Comparison of ENCODE assay signal across 13 cellular contexts in the genomic region with DNA sequence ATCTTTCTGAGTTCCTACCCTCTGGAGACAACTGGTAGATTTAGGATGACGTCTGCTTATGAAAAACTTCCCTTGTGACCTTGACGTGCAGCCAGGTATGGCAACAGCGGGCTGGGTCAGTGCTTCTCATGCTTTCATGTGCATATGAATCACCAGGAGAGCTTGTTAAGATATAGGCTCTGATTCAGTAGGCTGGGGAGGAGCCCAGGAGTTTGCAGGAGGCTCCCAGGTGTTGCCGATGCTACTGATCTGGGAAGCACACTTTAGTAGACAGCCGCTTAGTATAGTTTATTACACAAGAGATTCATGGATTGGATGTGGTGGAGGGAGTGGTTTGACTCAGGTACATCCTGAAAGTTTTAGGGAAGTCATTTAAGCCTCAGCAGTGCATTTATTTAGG. TPM values are rescaled to one million over a fixed set of nuclear protein-coding genes. Genes with fewer than 3 reads are reported as not detected.
DNase-seq lines count a peak whose midpoint lies in the region; ATAC-seq and TF ChIP-seq lines count a peak whose summit lies in the region.
"Had no signal": no experiment of that assay in that cellular context is flagged by ENCODE, and none has a peak within 500 bp of the region (broad histone marks: within the 10 kb centered on the region; RNA-seq: fewer than 3 reads in every experiment).

No MANE protein-coding gene starts in this region.

- CTCF ChIA-PET in MCF 10A (lab: Yijun Ruan, JAX): interaction anchor here (0.6 to 4.8 kb wide), 11 partner anchors 14 to 85 kb away, joined by 3 to 21 read pairs (median 5); a partner anchor contains a TSS

- POLR2A ChIA-PET in MCF 10A (lab: Yijun Ruan, JAX): interaction anchor here (0.9 to 8.1 kb wide), 13 partner anchors 8 to 90 kb away, joined by 3 to 239 read pairs (median 9); a partner anchor contains a TSS

- peak; percentile 89 for DNase-seq in MCF 10A (ENCODE audit: unreplicated experiment)
- DNase-seq in breast epithelium (ENCODE audit: low spot score in 2 of 2): no peak
- peak; percentile 82 for DNase-seq in endodermal cell
- DNase-seq in lung (ENCODE audit: low spot score): no peak
- no peak for DNase-seq in NCI-H1092 treated with DMSO at 0.1 percent for 48 hours (lab: John Stamatoyannopoulos, UW)
- no peak for DNase-seq in NCI-H1436 (lab: John Stamatoyannopoulos, UW)
- DNase-seq: left ventricle myocardium inferior had no signal

- 49 to 59% methylated on average over 5 of the region's 5 CpGs for WGBS in endodermal cell (ENCODE audit: insufficient coverage in 1 of 2, insufficient read length in 1 of 2), 2 experiments
- WGBS in lung, 2 donors: 79 to 82% methylated on average over 5 of the region's 5 CpGs

- no peaks in the 10 kb centered on the region for H3K27me3 Mint-ChIP-seq in MCF 10A (ENCODE audit: insufficient read depth, unreplicated experiment)
- no peaks in the 10 kb centered on the region for H3K27me3 Mint-ChIP-seq in endodermal cell (ENCODE audit: insufficient read depth)
- no peaks in the 10 kb centered on the region for H3K27me3 Mint-ChIP-seq in stimulated activated memory B cell treated with anti-CD40 and anti-IgM and Interleukin-4, amounts not matched to agents 10 μg/mL and 1 μg/mL and 100 μg/mL, for 72 hours

- H3K4me1 Mint-ChIP-seq in MCF 10A (ENCODE audit: insufficient read depth, unreplicated experiment): peaks cover 20% of the 10 kb centered on the region
- H3K4me1 Mint-ChIP-seq in endodermal cell: peaks cover 6% of the 10 kb centered on the region
- no peaks in the 10 kb centered on the region for H3K4me1 Mint-ChIP-seq in stimulated activated memory B cell treated with anti-CD40 and anti-IgM and Interleukin-4, amounts not matched to agents 10 μg/mL and 1 μg/mL and 100 μg/mL, for 72 hours

- H3K36me3 Mint-ChIP-seq in MCF 10A (ENCODE audit: insufficient read depth, unreplicated experiment) (no peaks in the 10 kb centered on the region), endodermal cell (ENCODE audit: low read depth) (peaks cover 14% of the 10 kb centered on the region)
- H3K36me3 Mint-ChIP-seq in stimulated activated memory B cell treated with anti-CD40 and anti-IgM and Interleukin-4, amounts not matched to agents 10 μg/mL and 1 μg/mL and 100 μg/mL, for 72 hours: no peaks in the 10 kb centered on the region

- intact Hi-C loops in MCF 10A (cut with micrococcal nuclease) (loop anchor here (2.0 kb wide), 1 partner anchor 16 kb away; no protein-coding TSS in a partner anchor), breast epithelium (cut with DNase I; ENCODE audit: low total_unique reads) (no loop called here)

- H3K9me3 ChIP-seq in breast epithelium (no peaks in the 10 kb centered on the region), endodermal cell (ENCODE audit: control insufficient read depth, low read length) (no peaks in the 10 kb centered on the region), lung (ENCODE audit: control insufficient read depth in 2 of 2, insufficient read depth in 1 of 2, low read length in 1 of 2) (no peaks in the 10 kb centered on the region)
- H3K9me3 ChIP-seq: Caco-2, left ventricle myocardium inferior had no signal

- no peak for TF ChIP-seq POLR2A in breast epithelium (IDR thresholded peaks at IDR 0.05)

- H3K4me3 Mint-ChIP-seq in MCF 10A (ENCODE audit: unreplicated experiment) (peak overlapping the region; percentile 22), endodermal cell (no peak overlapping the region)
- no peak overlapping the region for H3K4me3 Mint-ChIP-seq in stimulated activated memory B cell treated with anti-CD40 and anti-IgM and Interleukin-4, amounts not matched to agents 10 μg/mL and 1 μg/mL and 100 μg/mL, for 72 hours
- H3K4me3 Mint-ChIP-seq: nephron had no signal

- H3K27ac Mint-ChIP-seq in MCF 10A (ENCODE audit: low read depth, unreplicated experiment) (peak overlapping the region; percentile 74), endodermal cell (no peak overlapping the region)
- H3K27ac Mint-ChIP-seq in stimulated activated memory B cell treated with anti-CD40 and anti-IgM and Interleukin-4, amounts not matched to agents 10 μg/mL and 1 μg/mL and 100 μg/mL, for 72 hours: no peak overlapping the region

- H3K27ac ChIP-seq in breast epithelium (no peak overlapping the region), endodermal cell (ENCODE audit: low read depth, low read length) (no peak overlapping the region), lung (ENCODE audit: low read depth in 1 of 2, low read length in 1 of 2) (no peak overlapping the region)
- H3K27ac ChIP-seq: left ventricle myocardium inferior had no signal

- no TSS peak for BruUV-seq in MCF 10A (replicated peaks; lab: Mats Ljungman, UMichigan)

- ATAC-seq in lung (ENCODE audit: insufficient read depth, low FRiP score) (peak; percentile 60), GM19023 (IDR thresholded peaks at IDR 0.05; ENCODE audit: unreplicated experiment) (no peak)
- ATAC-seq in stimulated activated memory B cell treated with anti-CD40 and anti-IgM and Interleukin-4, amounts not matched to agents 10 μg/mL and 1 μg/mL and 100 μg/mL, for 72 hours: no peak

- H3K9me3 Mint-ChIP-seq in MCF 10A (ENCODE audit: unreplicated experiment): no peaks in the 10 kb centered on the region
- peaks cover 4% of the 10 kb centered on the region for H3K9me3 Mint-ChIP-seq in endodermal cell
- H3K9me3 Mint-ChIP-seq in stimulated activated memory B cell treated with anti-CD40 and anti-IgM and Interleukin-4, amounts not matched to agents 10 μg/mL and 1 μg/mL and 100 μg/mL, for 72 hours: no peaks in the 10 kb centered on the region
- H3K9me3 Mint-ChIP-seq: nephron had no signal

- H3K4me3 ChIP-seq in breast epithelium (no peak overlapping the region), endodermal cell (ENCODE audit: low read length) (no peak overlapping the region), lung (no peak overlapping the region)
- H3K4me3 ChIP-seq: left ventricle myocardium inferior had no signal

- no peak for TF ChIP-seq CTCF in MCF 10A (IDR thresholded peaks at IDR 0.05; ENCODE audit: unreplicated experiment)
- no peak for TF ChIP-seq CTCF in breast epithelium (IDR thresholded peaks at IDR 0.05)
- no peak for TF ChIP-seq CTCF in endodermal cell (conservative IDR thresholded peaks at IDR 0.05)
- no peak for TF ChIP-seq CTCF in lung (IDR thresholded peaks at IDR 0.05; ENCODE audit: control extremely low read depth, extremely low read depth)

- no peaks in the 10 kb centered on the region for H3K4me1 ChIP-seq in breast epithelium
- H3K4me1 ChIP-seq in endodermal cell (ENCODE audit: control insufficient read depth, insufficient read depth, low read length): no peaks in the 10 kb centered on the region
- H3K4me1 ChIP-seq in lung (ENCODE audit: control insufficient read depth in 2 of 2, insufficient read depth in 2 of 2, low read length in 2 of 2): peaks cover 0 to 1% of the 10 kb centered on the region in 2 donors
- H3K4me1 ChIP-seq: Caco-2 had no signal

- H3K9ac ChIP-seq in endodermal cell (ENCODE audit: extremely low read depth, low read length, poor library complexity, severe bottlenecking): no peak overlapping the region

- H3K36me3 ChIP-seq in breast epithelium (no peaks in the 10 kb centered on the region), endodermal cell (ENCODE audit: control insufficient read depth, insufficient read depth, low read length) (no peaks in the 10 kb centered on the region), lung (ENCODE audit: control insufficient read depth in 2 of 2, insufficient read depth in 2 of 2, low read length in 2 of 2) (no peaks in the 10 kb centered on the region)
- H3K36me3 ChIP-seq: left ventricle myocardium inferior had no signal

- H3K27me3 ChIP-seq in breast epithelium: no peaks in the 10 kb centered on the region
- no peaks in the 10 kb centered on the region for H3K27me3 ChIP-seq in endodermal cell (ENCODE audit: control insufficient read depth, insufficient read depth, low read length, poor library complexity, severe bottlenecking)
- no peaks in the 10 kb centered on the region for H3K27me3 ChIP-seq in lung (ENCODE audit: control insufficient read depth, insufficient read depth)

RNA-seq across cellular contexts. Expression of a gene that starts 23.8 kb away (rescaled TPM):
- 21.0 and 47.3 TPM in 2 replicates for total RNA-seq in MCF 10A (2022)
- 10 to 100 TPM; 38.9 to 53.9 (median 45.2) TPM for total RNA-seq in breast epithelium
- 10 to 100 TPM; 12.0 to 14.5 TPM for total RNA-seq in endodermal cell
- 19.3 TPM for polyA plus RNA-seq in endodermal cell (2013, experiment 1 of 2)
- polyA plus RNA-seq in endodermal cell (2013, experiment 2 of 2): 18.9 TPM
- 10 to 100 TPM; 17.2 to 32.1 TPM for total RNA-seq in lung
- 1 to 10 TPM; 3.1 to 3.9 TPM for polyA plus RNA-seq in lung

RNA-seq across cellular contexts. Expression of a gene that starts 42.2 kb away (rescaled TPM):
- total RNA-seq in MCF 10A (2022) (1.3 and 2.0 TPM in 2 replicates), breast epithelium (10 to 100 TPM in 2 of 3 donors, 1 to 10 TPM in 1; 7.5 to 40.5 (median 19.0) TPM), endodermal cell (1 to 10 TPM; 2.6 to 3.8 TPM), lung (10 to 100 TPM; 11.1 to 16.0 TPM)
- polyA plus RNA-seq in endodermal cell (2013, experiment 1 of 2): 0.28 TPM
- 0.66 TPM for polyA plus RNA-seq in endodermal cell (2013, experiment 2 of 2)
- 10 to 100 TPM; 14.6 to 20.4 TPM for polyA plus RNA-seq in lung
- total RNA-seq: temporal lobe had no signal

RNA-seq across cellular contexts. Expression of a gene that starts 48.4 kb away (rescaled TPM):
- total RNA-seq in MCF 10A (2022) (0.23 TPM in 1 of 2 replicates, not detected in the other), breast epithelium (1 to 10 TPM in 2 of 3 donors, under 1 TPM in 1; 0.98 to 2.1 (median 1.2) TPM), endodermal cell (under 1 TPM; 0.20 to 0.33 TPM), lung (1 to 10 TPM in 1 of 2 donors, under 1 TPM in 1; 0.65 to 4.8 TPM)
- 0.57 TPM for polyA plus RNA-seq in endodermal cell (2013, experiment 1 of 2)
- not detected for polyA plus RNA-seq in endodermal cell (2013, experiment 2 of 2)
- 1 to 10 TPM; 2.9 to 5.4 TPM for polyA plus RNA-seq in lung
- total RNA-seq: Caco-2, dermis microvascular lymphatic vessel endothelial cell had no signal

RNA-seq across cellular contexts. Expression of a gene that starts 49.3 kb away (rescaled TPM):
- total RNA-seq in MCF 10A (2022) (1.2 and 2.5 TPM in 2 replicates), breast epithelium (100 to 1,000 TPM; 132 to 299 (median 271) TPM), endodermal cell (1 to 10 TPM in 1 of 2 donors, under 1 TPM in 1; 0.84 to 4.4 TPM), lung (10 to 100 TPM; 12.0 to 60.8 TPM)
- 1.4 TPM for polyA plus RNA-seq in endodermal cell (2013, experiment 1 of 2)
- polyA plus RNA-seq in endodermal cell (2013, experiment 2 of 2): 1.3 TPM
- 10 to 100 TPM; 60.8 to 73.0 TPM for polyA plus RNA-seq in lung

Comparison
In these comparisons a context has a peak if more than half of its experiments do, and no peak if none do; other contexts are left out.
1. DNase-seq: peak in MCF 10A (single experiment) and endodermal cell (single experiment); none in breast epithelium (0 of 2), lung (single experiment), NCI-H1092 treated with DMSO at 0.1 percent for 48 hours (single experiment) and NCI-H1436 (single experiment).